ENCODE assay signal across 8 cellular contexts in genomic region chr6:118651282-118652050, GRCh38. TPM values are rescaled to one million over a fixed set of nuclear protein-coding genes. Genes with fewer than 3 reads are reported as not detected.
DNase-seq lines count a peak whose midpoint lies in the region; ATAC-seq, FAIRE-seq and TF ChIP-seq lines count a peak whose summit lies in the region.

Gene CEP85L, minus strand, starts transcription at chr6:118651591. Its CDS starts 322 bp downstream, at chr6:118651269.

- intact Hi-C loops in cardiac septum (cut with DNase I) (loop anchor here (2.0 to 5.0 kb wide), 2 partner anchors 57 to 126 kb away; no protein-coding TSS in a partner anchor), transverse colon (cut with DNase I; ENCODE audit: low total_unique reads) (no loop called here)

- peak within 1 kb of the TSS; percentile 62 to 91 (median 80) for H3K4me3 ChIP-seq in transverse colon

- WGBS in transverse colon (ENCODE audit: low coverage in 1 of 2), 2 donors, result 2% methylated on average over 30 of the region's 77 CpGs; no CpG with 5 or more reads in 1 of the 2 donors

- TF ChIP-seq POLR2A in GM12892 (IDR thresholded peaks at IDR 0.05; ENCODE audit: low read depth, low read length) (peak; percentile 77), transverse colon (IDR thresholded peaks at IDR 0.05) (peak; percentile 81)

- peak within 1 kb of the TSS; percentile 87 to 99 (median 96) for H3K27ac ChIP-seq in transverse colon

- H3K9me3 Mint-ChIP-seq in activated naive CD8-positive, alpha-beta T cell treated with anti-CD3 and anti-CD28 coated beads, Interleukin-2, amount 50 U/mL, for 24 hours, result no peaks in the 10 kb centered on the region

- peaks cover 16% of the 10 kb centered on the region for H3K36me3 Mint-ChIP-seq in activated naive CD8-positive, alpha-beta T cell treated with anti-CD3 and anti-CD28 coated beads, Interleukin-2, amount 50 U/mL, for 24 hours (ENCODE audit: low read depth)

- H3K36me3 ChIP-seq in transverse colon, result no peaks in the 10 kb centered on the region

- peaks cover 5 to 23% (median 8%) of the 10 kb centered on the region in 4 donors for H3K4me1 ChIP-seq in transverse colon

- H3K4me1 Mint-ChIP-seq in activated naive CD8-positive, alpha-beta T cell treated with anti-CD3 and anti-CD28 coated beads, Interleukin-2, amount 50 U/mL, for 24 hours, result peaks cover 56% of the 10 kb centered on the region

- DNase-seq in GM12892 (ENCODE audit: insufficient read length) (peak; percentile 84), NCI-H1436 (lab: John Stamatoyannopoulos, UW) (peak; percentile 93), SW480 (ENCODE audit: low spot score) (peak; percentile 84), cardiac septum (ENCODE audit: low spot score) (peak; percentile 96), pons (ENCODE audit: low spot score) (peak; percentile 93), transverse colon (peak; percentile 90)
- peak; percentile 92 for DNase-seq in activated naive CD8-positive, alpha-beta T cell treated with anti-CD3 and anti-CD28 coated beads, Interleukin-2, amount 50 U/mL, for 24 hours

- no peaks in the 10 kb centered on the region for H3K27me3 Mint-ChIP-seq in activated naive CD8-positive, alpha-beta T cell treated with anti-CD3 and anti-CD28 coated beads, Interleukin-2, amount 50 U/mL, for 24 hours

- no peaks in the 10 kb centered on the region for H3K9me3 ChIP-seq in transverse colon

- H3K4me3 Mint-ChIP-seq in activated naive CD8-positive, alpha-beta T cell treated with anti-CD3 and anti-CD28 coated beads, Interleukin-2, amount 50 U/mL, for 24 hours, result peak within 1 kb of the TSS; percentile 90

- TF ChIP-seq CTCF in transverse colon (IDR thresholded peaks at IDR 0.05), result peak in 1 of 5 experiments; percentile 6

- peaks cover 13% of the 10 kb centered on the region for H3K27me3 ChIP-seq in transverse colon

- ATAC-seq in HG02840 (IDR thresholded peaks at IDR 0.05; ENCODE audit: low FRiP score, unreplicated experiment), result peak; percentile 85
- ATAC-seq in activated naive CD8-positive, alpha-beta T cell treated with anti-CD3 and anti-CD28 coated beads, Interleukin-2, amount 50 U/mL, for 24 hours, result peak; percentile 92

- TF ChIP-seq EP300 in transverse colon (IDR thresholded peaks at IDR 0.05; ENCODE audit: low read depth), result no peak

- in situ Hi-C loops in transverse colon (cut with MboI; ENCODE audit: low pct_ligation_motif_present in 1 of 4, low pct_unique_long_range_greater_than_20kb in 1 of 4, low sequenced_read_pairs in 3 of 4), result no loop called here

- FAIRE-seq in GM12892 (lab: Jason Lieb, UNC), result peak; percentile 95

- peak within 1 kb of the TSS; percentile 96 for H3K27ac Mint-ChIP-seq in activated naive CD8-positive, alpha-beta T cell treated with anti-CD3 and anti-CD28 coated beads, Interleukin-2, amount 50 U/mL, for 24 hours

RNA-seq across cellular contexts. Expression of gene CEP85L, which starts in this region (rescaled TPM):
- 11.5 TPM for polyA plus RNA-seq in GM12892 (2012; ENCODE audit: missing spikeins)
- total RNA-seq in cardiac septum, result 6.6 TPM
- total RNA-seq in transverse colon, result 10 to 100 TPM in 1 of 4 donors, 1 to 10 TPM in 3; 5.3 to 10.5 (median 8.7) TPM

Comparison
In these comparisons a context has a peak if more than half of its experiments do, and no peak if none do; other contexts are left out.
1. Peak in every context shown above with its lines: DNase-seq, ATAC-seq, H3K4me3 ChIP-seq and H3K27ac ChIP-seq.